Comparison of ENCODE assay signal across 18 cellular contexts in the genomic region with DNA sequence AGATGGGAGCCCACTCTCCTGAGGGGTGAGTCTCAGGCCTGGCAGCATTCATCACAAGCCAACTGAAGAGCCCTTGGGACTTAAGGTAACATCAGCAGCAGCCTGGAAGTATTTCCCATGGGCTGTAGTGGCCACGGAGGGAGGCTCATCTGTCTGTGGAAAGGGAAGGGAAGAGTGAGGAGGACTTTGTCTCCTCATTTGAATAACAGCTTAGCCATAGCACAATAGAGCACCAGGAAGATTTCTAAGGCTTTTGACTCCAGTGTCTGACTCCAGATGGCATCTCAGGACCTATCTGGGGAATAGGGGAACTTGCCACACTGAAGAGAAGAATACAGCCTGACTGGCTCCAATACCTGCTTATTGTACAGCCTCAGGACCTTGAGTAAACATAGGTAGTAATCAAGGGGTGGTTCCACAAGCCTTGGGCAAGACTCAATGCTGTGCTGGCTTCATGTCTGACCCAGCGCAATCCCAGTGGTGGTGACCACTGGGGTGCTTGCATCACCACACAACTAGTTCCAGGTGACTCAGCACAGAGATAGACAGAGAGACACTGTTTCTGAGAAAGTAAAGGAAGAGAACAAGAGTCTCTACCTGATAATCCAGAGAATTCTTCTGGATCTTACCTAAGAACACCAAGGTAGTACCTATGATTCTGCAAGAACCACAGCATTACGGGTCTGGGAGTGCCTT.
"Had no signal": no experiment of that assay in that cellular context is flagged by ENCODE, and none has a peak within 500 bp of the region (broad histone marks: within the 10 kb centered on the region; RNA-seq: fewer than 3 reads in every experiment).

No MANE protein-coding gene starts in this region.

- DNase-seq: activated CD4-positive, alpha-beta T cell treated with anti-CD3 and anti-CD28 coated beads, Interleukin-2, amount 50 U/mL, for 1 hour; activated CD4-positive, CD25-positive, alpha-beta regulatory T cell treated with anti-CD3 and anti-CD28 coated beads, Interleukin-2, amount 50 U/mL, for 72 hours; activated CD8-positive, alpha-beta memory T cell treated with anti-CD3 and anti-CD28 coated beads, Interleukin-2, amount 50 U/mL, for 4 hours; activated naive CD4-positive, alpha-beta T cell treated with anti-CD3 and anti-CD28 coated beads for 36 hours; activated T-cell treated with anti-CD3 and anti-CD28 coated beads, Interleukin-2, amount 50 U/mL, for 4 hours; anterior cingulate cortex; cortex of kidney; left cardiac atrium; stimulated activated CD4-positive, alpha-beta T cell treated with anti-CD3 and anti-CD28 coated beads, Interleukin-4, amount 100 ng/mL, for 1 hour; SW 1271; T-helper 2 cell; upper lobe of left lung had no signal

- H3K4me3 ChIP-seq: esophagus muscularis mucosa, lung, prostate gland, right atrium auricular region, thoracic aorta, upper lobe of left lung had no signal

- ATAC-seq: activated T-cell treated with anti-CD3 and anti-CD28 coated beads, Interleukin-2, amount 50 U/mL, for 4 hours; left cardiac atrium; stimulated activated effector memory CD8-positive, alpha-beta T cell treated with anti-CD3 and anti-CD28 coated beads, Interleukin-12 subunit alpha, Interleukin-12 subunit beta, amount 100 ng/mL, for 72 hours had no signal
